Comparison of ENCODE assay signal across 8 cellular contexts in genomic region chr15:31236184-31237041, GRCh38.
DNase-seq lines count a peak whose midpoint lies in the region; ATAC-seq and TF ChIP-seq lines count a peak whose summit lies in the region.

No MANE protein-coding gene starts in this region.

- H3K4me1 ChIP-seq in colonic mucosa (no peaks in the 10 kb centered on the region), lower lobe of right lung (peaks cover 21% of the 10 kb centered on the region), urinary bladder (ENCODE audit: insufficient read depth) (no peaks in the 10 kb centered on the region)

- H3K36me3 ChIP-seq in colonic mucosa (no peaks in the 10 kb centered on the region), lower lobe of right lung (no peaks in the 10 kb centered on the region), urinary bladder (ENCODE audit: insufficient read depth) (no peaks in the 10 kb centered on the region)

- no peak for TF ChIP-seq CTCF in colonic mucosa (IDR thresholded peaks at IDR 0.05)
- TF ChIP-seq CTCF in lower lobe of right lung (IDR thresholded peaks at IDR 0.05) = peak; percentile 8

- peak overlapping the region in 1 of 2 donors; percentile 47 for H3K9ac ChIP-seq in colonic mucosa (ENCODE audit: low read depth in 2 of 2, low read length in 2 of 2)

- DNase-seq in DMS 273 (lab: John Stamatoyannopoulos, UW; ENCODE audit: unreplicated experiment) (peak; percentile 84), NCI-H446 (lab: John Stamatoyannopoulos, UW) (peak; percentile 68 to 92), colonic mucosa (peak; percentile 60), lower lobe of right lung (peak; percentile 64), KG1 (lab: John Stamatoyannopoulos, UW) (no peak), cortex of kidney (lab: John Stamatoyannopoulos, UW) (no peak)

- no peak overlapping the region for H3K4me3 ChIP-seq in colonic mucosa
- no peak overlapping the region for H3K4me3 ChIP-seq in lower lobe of right lung
- no peak overlapping the region for H3K4me3 ChIP-seq in urinary bladder (ENCODE audit: low read depth, low read length)

- 23% methylated on average over 19 of the region's 19 CpGs for WGBS in urinary bladder

- intact Hi-C loops in colonic mucosa (cut with DNase I) (no loop called here), lower lobe of right lung (cut with DNase I) (no loop called here)

- peak overlapping the region; percentile 62 for H3K27ac ChIP-seq in colonic mucosa
- H3K27ac ChIP-seq in lower lobe of right lung = peak overlapping the region; percentile 73
- peak overlapping the region; percentile 31 for H3K27ac ChIP-seq in urinary bladder (ENCODE audit: low read depth)

- peak; percentile 49 for ATAC-seq in HG02623 (IDR thresholded peaks at IDR 0.05; ENCODE audit: unreplicated experiment)
- peak; percentile 82 to 87 for ATAC-seq in lower lobe of right lung

- H3K27me3 ChIP-seq in colonic mucosa = no peaks in the 10 kb centered on the region
- no peaks in the 10 kb centered on the region for H3K27me3 ChIP-seq in lower lobe of right lung (ENCODE audit: low read depth)

- no peaks in the 10 kb centered on the region for H3K9me3 ChIP-seq in colonic mucosa
- no peaks in the 10 kb centered on the region for H3K9me3 ChIP-seq in lower lobe of right lung

Comparison
In these comparisons a context has a peak if more than half of its experiments do, and no peak if none do; other contexts are left out.
1. DNase-seq: peak in DMS 273 (single experiment), NCI-H446 (2 of 2), colonic mucosa (single experiment) and lower lobe of right lung (single experiment); none in KG1 (single experiment) and cortex of kidney (single experiment).
2. Peak in every context shown above with its lines, with median percentiles within 50 percentile points of each other: H3K27ac ChIP-seq.